ENCODE assay signal across 2 cellular contexts in the genomic region with DNA sequence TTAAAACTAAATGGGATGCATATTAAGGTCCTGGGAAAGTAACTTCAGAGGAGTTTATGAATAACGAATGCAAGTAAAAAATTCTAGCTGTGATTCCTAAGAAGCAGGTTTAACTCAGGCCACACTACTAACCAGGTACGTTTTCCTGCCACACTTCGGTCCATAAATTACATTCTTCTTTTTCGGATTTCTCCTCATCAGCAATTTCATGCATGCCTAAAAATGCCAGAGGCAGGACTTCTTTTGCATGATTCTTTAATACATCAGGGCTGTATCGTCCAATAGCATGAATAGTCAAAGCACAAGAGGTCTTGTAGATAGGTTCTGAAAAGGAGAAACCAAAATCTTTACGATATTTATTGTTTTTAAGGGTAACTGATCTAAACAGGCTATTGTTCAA.
TF ChIP-seq lines count a peak whose summit lies in the region.

No MANE protein-coding gene starts in this region.

TF ChIP-seq in HepG2, 621 proteins besides CTCF, POLR2A, EP300 and RAD21:
- TF ChIP-seq ZNF343 (CRISPR knock-in tag; IDR thresholded peaks at IDR 0.05) = no peak
- TF ChIP-seq, protein P1, sequence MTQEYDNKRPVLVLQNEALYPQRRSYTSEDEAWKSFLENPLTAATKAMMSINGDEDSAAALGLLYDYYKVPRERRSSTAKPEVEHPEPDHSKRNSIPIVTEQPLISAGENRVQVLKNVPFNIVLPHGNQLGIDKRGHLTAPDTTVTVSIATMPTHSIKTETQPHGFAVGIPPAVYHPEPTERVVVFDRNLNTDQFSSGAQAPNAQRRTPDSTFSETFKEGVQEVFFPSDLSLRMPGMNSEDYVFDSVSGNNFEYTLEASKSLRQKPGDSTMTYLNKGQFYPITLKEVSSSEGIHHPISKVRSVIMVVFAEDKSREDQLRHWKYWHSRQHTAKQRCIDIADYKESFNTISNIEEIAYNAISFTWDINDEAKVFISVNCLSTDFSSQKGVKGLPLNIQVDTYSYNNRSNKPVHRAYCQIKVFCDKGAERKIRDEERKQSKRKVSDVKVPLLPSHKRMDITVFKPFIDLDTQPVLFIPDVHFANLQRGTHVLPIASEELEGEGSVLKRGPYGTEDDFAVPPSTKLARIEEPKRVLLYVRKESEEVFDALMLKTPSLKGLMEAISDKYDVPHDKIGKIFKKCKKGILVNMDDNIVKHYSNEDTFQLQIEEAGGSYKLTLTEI (CRISPR knock-in tag; conservative IDR thresholded peaks at IDR 0.05) = no peak
- peak; percentile 59 for TF ChIP-seq MAFF (IDR thresholded peaks at IDR 0.05; ENCODE audit: low read depth, low read length)
- no peak for TF ChIP-seq ZNF589 (CRISPR knock-in tag; conservative IDR thresholded peaks at IDR 0.05)
- TF ChIP-seq, protein P2, sequence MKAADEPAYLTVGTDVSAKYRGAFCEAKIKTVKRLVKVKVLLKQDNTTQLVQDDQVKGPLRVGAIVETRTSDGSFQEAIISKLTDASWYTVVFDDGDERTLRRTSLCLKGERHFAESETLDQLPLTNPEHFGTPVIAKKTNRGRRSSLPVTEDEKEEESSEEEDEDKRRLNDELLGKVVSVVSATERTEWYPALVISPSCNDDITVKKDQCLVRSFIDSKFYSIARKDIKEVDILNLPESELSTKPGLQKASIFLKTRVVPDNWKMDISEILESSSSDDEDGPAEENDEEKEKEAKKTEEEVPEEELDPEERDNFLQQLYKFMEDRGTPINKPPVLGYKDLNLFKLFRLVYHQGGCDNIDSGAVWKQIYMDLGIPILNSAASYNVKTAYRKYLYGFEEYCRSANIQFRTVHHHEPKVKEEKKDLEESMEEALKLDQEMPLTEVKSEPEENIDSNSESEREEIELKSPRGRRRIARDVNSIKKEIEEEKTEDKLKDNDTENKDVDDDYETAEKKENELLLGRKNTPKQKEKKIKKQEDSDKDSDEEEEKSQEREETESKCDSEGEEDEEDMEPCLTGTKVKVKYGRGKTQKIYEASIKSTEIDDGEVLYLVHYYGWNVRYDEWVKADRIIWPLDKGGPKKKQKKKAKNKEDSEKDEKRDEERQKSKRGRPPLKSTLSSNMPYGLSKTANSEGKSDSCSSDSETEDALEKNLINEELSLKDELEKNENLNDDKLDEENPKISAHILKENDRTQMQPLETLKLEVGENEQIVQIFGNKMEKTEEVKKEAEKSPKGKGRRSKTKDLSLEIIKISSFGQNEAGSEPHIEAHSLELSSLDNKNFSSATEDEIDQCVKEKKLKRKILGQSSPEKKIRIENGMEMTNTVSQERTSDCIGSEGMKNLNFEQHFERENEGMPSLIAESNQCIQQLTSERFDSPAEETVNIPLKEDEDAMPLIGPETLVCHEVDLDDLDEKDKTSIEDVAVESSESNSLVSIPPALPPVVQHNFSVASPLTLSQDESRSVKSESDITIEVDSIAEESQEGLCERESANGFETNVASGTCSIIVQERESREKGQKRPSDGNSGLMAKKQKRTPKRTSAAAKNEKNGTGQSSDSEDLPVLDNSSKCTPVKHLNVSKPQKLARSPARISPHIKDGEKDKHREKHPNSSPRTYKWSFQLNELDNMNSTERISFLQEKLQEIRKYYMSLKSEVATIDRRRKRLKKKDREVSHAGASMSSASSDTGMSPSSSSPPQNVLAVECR (CRISPR knock-in tag; IDR thresholded peaks at IDR 0.05; ENCODE audit: borderline replicate concordance) = no peak
- TF ChIP-seq ZNF232 (CRISPR knock-in tag; IDR thresholded peaks at IDR 0.05; ENCODE audit: borderline replicate concordance) = no peak
- no peak for TF ChIP-seq NR1H2 (CRISPR knock-in tag; IDR thresholded peaks at IDR 0.05; ENCODE audit: borderline replicate concordance, low read depth)
- no peak for TF ChIP-seq NFYC (CRISPR knock-in tag; IDR thresholded peaks at IDR 0.05)
- TF ChIP-seq, protein P3, sequence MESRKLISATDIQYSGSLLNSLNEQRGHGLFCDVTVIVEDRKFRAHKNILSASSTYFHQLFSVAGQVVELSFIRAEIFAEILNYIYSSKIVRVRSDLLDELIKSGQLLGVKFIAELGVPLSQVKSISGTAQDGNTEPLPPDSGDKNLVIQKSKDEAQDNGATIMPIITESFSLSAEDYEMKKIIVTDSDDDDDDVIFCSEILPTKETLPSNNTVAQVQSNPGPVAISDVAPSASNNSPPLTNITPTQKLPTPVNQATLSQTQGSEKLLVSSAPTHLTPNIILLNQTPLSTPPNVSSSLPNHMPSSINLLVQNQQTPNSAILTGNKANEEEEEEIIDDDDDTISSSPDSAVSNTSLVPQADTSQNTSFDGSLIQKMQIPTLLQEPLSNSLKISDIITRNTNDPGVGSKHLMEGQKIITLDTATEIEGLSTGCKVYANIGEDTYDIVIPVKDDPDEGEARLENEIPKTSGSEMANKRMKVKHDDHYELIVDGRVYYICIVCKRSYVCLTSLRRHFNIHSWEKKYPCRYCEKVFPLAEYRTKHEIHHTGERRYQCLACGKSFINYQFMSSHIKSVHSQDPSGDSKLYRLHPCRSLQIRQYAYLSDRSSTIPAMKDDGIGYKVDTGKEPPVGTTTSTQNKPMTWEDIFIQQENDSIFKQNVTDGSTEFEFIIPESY (CRISPR knock-in tag; IDR thresholded peaks at IDR 0.05) = no peak
- TF ChIP-seq PLRG1 (conservative IDR thresholded peaks at IDR 0.05) = no peak
- no peak for TF ChIP-seq SALL2 (CRISPR knock-in tag; IDR thresholded peaks at IDR 0.05)
- peak; percentile 59 to 71; a peak in 3 of 4 replicates for TF ChIP-seq MAFK (conservative IDR thresholded peaks at IDR 0.05 in 1 of 2, IDR thresholded peaks at IDR 0.05 in 1 of 2; ENCODE audit: low read length in 2 of 2)

TF ChIP-seq in IMR-90, 13 proteins besides CTCF, POLR2A, EP300 and RAD21:
- TF ChIP-seq MXI1 (IDR thresholded peaks at IDR 0.05; ENCODE audit: borderline replicate concordance, low read depth, low read length) (no peak), MAFK (IDR thresholded peaks at IDR 0.05; ENCODE audit: low read depth, low read length) (0 out of 2 replicates have a peak, but pooled peaks have one; percentile 47)
